ENCODE assay signal across 8 cellular contexts in the genomic region with DNA sequence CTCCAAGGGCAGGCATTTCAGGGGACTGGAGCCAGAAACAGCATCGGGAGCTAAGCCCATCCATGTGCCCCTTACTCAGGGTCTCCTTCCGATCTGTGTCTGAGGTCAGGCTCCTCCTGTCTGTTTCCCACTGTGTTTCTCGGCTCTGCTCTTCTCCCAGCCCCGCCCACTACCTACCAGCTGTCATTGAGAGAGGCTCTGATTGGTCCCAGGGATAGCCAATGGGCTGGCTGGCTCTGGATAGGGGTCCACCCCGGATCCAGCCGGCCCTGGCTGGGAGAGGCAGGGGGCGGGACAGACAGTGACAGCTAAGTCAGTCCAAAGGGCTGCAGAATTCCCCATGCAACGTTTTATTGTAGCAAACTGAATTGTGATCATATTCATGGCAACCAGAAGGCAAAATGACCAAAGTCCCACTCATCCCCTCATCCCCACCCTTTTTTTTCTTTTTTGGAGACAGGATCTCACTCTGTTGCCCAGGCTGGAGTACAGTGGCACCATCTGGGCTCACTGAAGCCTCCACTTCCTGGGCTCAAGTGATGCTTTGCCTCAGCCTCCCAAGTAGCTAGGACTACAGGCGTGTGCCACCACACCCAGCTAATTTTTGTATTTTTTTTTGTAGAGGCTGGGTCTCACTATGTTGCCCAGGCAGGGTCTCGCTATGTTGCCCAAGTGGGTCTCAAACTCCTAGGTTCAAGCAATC.
DNase-seq lines count a peak whose midpoint lies in the region; ATAC-seq and TF ChIP-seq lines count a peak whose summit lies in the region.

No MANE protein-coding gene starts in this region.

- H3K4me3 ChIP-seq in cardiac fibroblast (replicated peaks in 1 of 2; ENCODE audit: low read depth in 2 of 2, low read length in 2 of 2) (no peak overlapping the region), right lobe of liver (no peak overlapping the region)

- no peak overlapping the region for H3K27ac ChIP-seq in right lobe of liver

- DNase-seq in DMS114 treated with DMSO at 0.1 percent for 48 hours (lab: John Stamatoyannopoulos, UW; ENCODE audit: unreplicated experiment) (peak; percentile 7), NCI-H2171 treated with DMSO at 0.1 percent for 48 hours (lab: John Stamatoyannopoulos, UW) (peak; percentile 80), cardiac fibroblast (ENCODE audit: low read depth in 2 of 2) (peak; percentile 56 to 57), right lobe of liver (no peak), SKM-1 (lab: John Stamatoyannopoulos, UW; ENCODE audit: unreplicated experiment) (no peak), COLO668 (lab: John Stamatoyannopoulos, UW; ENCODE audit: unreplicated experiment) (no peak)

- TF ChIP-seq CTCF in cardiac fibroblast (IDR thresholded peaks at IDR 0.05; ENCODE audit: low read depth, low read length) (no peak), right lobe of liver (IDR thresholded peaks at IDR 0.05) (no peak)

- no peak for TF ChIP-seq POLR2A in right lobe of liver (IDR thresholded peaks at IDR 0.05)

- 45% methylated on average over 5 of the region's 10 CpGs for WGBS in right lobe of liver (ENCODE audit: insufficient coverage, low coverage, low lambda C conversion rate, missing lambda C conversion rate)

- no peaks in the 10 kb centered on the region for H3K9me3 ChIP-seq in right lobe of liver

- no peaks in the 10 kb centered on the region for H3K4me1 ChIP-seq in right lobe of liver

- no peaks in the 10 kb centered on the region for H3K27me3 ChIP-seq in right lobe of liver

- no peaks in the 10 kb centered on the region for H3K36me3 ChIP-seq in right lobe of liver

- peak; percentile 77 to 84 (median 78) for ATAC-seq in right lobe of liver
- no peak for ATAC-seq in HG02759 (IDR thresholded peaks at IDR 0.05; ENCODE audit: unreplicated experiment)
- ATAC-seq in HG03196 (IDR thresholded peaks at IDR 0.05; ENCODE audit: unreplicated experiment): no peak

- intact Hi-C loops in right lobe of liver (cut with DNase I): no loop called here

Comparison
In these comparisons a context has a peak if more than half of its experiments do, and no peak if none do; other contexts are left out.
1. DNase-seq: peak in DMS114 treated with DMSO at 0.1 percent for 48 hours (single experiment), NCI-H2171 treated with DMSO at 0.1 percent for 48 hours (single experiment) and cardiac fibroblast (2 of 2); none in right lobe of liver (0 of 3), SKM-1 (single experiment) and COLO668 (single experiment).
2. ATAC-seq: peak in right lobe of liver (4 of 4); none in HG02759 (single experiment) and HG03196 (single experiment).